Comparison of ENCODE assay signal across 19 cellular contexts in genomic region chr9:134236935-134237629, GRCh38.
"Had no signal": no experiment of that assay in that cellular context is flagged by ENCODE, and none has a peak within 500 bp of the region (broad histone marks: within the 10 kb centered on the region; RNA-seq: fewer than 3 reads in every experiment).

No MANE protein-coding gene starts in this region.

- H3K9ac ChIP-seq: SK-N-SH had no signal

- H3K4me3 ChIP-seq: MG63 had no signal

- H3K9me3 ChIP-seq: MG63, SK-N-SH had no signal

- DNase-seq: Karpas-422, KG1, MG63, NCI-H1092 treated with DMSO at 0.1 percent for 48 hours, NCI-H1436, NCI-H187, NCI-H2029, NCI-H2081 treated with DMSO at 0.1 percent for 48 hours, NCI-H2171, NCI-H226, NCI-H446, NCI-H510A, NCI-H524 treated with DMSO at 0.1 percent for 48 hours, NCI-H69, NCI-H774, RPMI8226, SHP77, SK-N-SH, SW 1271 had no signal

- H3K36me3 ChIP-seq: MG63 had no signal

- H3K4me2 ChIP-seq: SK-N-SH had no signal

- H3K27me3 ChIP-seq: MG63 had no signal
